ENCODE assay signal across 8 cellular contexts in the genomic region with DNA sequence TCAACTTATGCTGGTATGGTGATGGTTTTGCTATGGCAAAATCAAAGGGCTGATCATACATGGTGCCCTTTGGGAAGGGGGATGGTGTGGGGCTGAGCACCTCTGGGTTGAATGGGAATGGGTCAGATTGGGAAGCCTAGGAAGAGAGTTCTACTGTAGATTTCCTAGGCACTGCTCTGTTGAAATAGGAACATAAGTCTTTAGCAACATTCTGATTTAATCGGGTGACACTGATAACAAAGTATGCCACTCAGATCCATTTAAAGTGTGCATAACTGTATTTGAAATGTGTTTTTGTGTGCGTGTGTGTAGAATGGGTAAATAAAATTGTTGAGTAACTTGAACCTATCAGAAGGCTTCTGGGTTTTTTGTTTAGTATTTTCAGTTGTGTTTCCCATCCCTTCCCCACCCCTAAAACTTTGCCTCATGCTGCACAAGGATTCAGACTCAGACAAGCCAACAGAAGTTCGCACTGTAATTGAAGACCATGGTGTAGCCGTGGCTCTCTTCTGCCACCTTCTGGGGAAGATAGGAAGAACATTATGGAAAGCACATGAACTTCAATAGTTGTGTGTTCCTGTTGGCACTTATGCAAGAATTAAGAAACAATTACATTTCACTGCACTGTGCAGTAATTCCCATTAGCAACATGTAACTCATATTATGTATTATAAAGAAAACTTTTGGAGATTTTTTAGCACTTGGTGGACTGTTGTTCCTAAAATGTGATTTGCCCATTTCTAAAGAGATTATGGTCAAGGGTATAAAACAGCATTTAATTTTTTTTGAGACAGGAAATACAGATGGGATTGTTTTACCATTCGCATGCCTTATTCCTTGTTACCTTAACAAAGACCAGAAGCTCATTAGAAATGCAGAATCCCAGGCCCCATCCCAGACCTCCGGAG. TPM values are rescaled to one million over a fixed set of nuclear protein-coding genes. Genes with fewer than 3 reads are reported as not detected.
A peak's percentile ranks its signal among the peaks of the same experiment; 100 is the strongest.
DNase-seq lines count a peak whose midpoint lies in the region; ATAC-seq and TF ChIP-seq lines count a peak whose summit lies in the region.

No MANE protein-coding gene starts in this region.

- H3K27me3 Mint-ChIP-seq in activated CD4-positive, alpha-beta T cell treated with anti-CD3 and anti-CD28 coated beads, Interleukin-2, amount 10 ng/mL, durations not matched to agents 7 days and 5 days, result peaks cover 24% of the 10 kb centered on the region

- intact Hi-C loops in right lobe of liver (cut with DNase I), result no loop called here

- peaks cover 0 to 19% (median 2%) of the 10 kb centered on the region in 4 donors for H3K4me1 ChIP-seq in right lobe of liver

- ATAC-seq in HG03175 (IDR thresholded peaks at IDR 0.05; ENCODE audit: unreplicated experiment), result peak; percentile 83
- peak; percentile 89 to 95 (median 93) for ATAC-seq in right lobe of liver
- ATAC-seq in HG02970 (IDR thresholded peaks at IDR 0.05; ENCODE audit: low FRiP score, unreplicated experiment), result no peak

- no peaks in the 10 kb centered on the region for H3K27me3 ChIP-seq in right lobe of liver

- H3K36me3 ChIP-seq in right lobe of liver, result no peaks in the 10 kb centered on the region

- H3K4me1 Mint-ChIP-seq in activated CD4-positive, alpha-beta T cell treated with anti-CD3 and anti-CD28 coated beads, Interleukin-2, amount 10 ng/mL, durations not matched to agents 7 days and 5 days, result peaks cover 1% of the 10 kb centered on the region

- 26% methylated on average over 6 of the region's 6 CpGs for whole genome bisulfite sequencing in right lobe of liver (ENCODE audit: insufficient coverage, low coverage, low lambda C conversion rate, missing lambda C conversion rate)

- peaks cover 2% of the 10 kb centered on the region for H3K36me3 Mint-ChIP-seq in activated CD4-positive, alpha-beta T cell treated with anti-CD3 and anti-CD28 coated beads, Interleukin-2, amount 10 ng/mL, durations not matched to agents 7 days and 5 days (ENCODE audit: low read depth)

- no peak for TF ChIP-seq POLR2A in right lobe of liver (IDR thresholded peaks at IDR 0.05)

- no peak overlapping the region for H3K27ac Mint-ChIP-seq in activated CD4-positive, alpha-beta T cell treated with anti-CD3 and anti-CD28 coated beads, Interleukin-2, amount 10 ng/mL, durations not matched to agents 7 days and 5 days

- H3K4me3 Mint-ChIP-seq in activated CD4-positive, alpha-beta T cell treated with anti-CD3 and anti-CD28 coated beads, Interleukin-2, amount 10 ng/mL, durations not matched to agents 7 days and 5 days, result no peak overlapping the region

- H3K9me3 Mint-ChIP-seq in activated CD4-positive, alpha-beta T cell treated with anti-CD3 and anti-CD28 coated beads, Interleukin-2, amount 10 ng/mL, durations not matched to agents 7 days and 5 days, result no peaks in the 10 kb centered on the region

- CTCF ChIA-PET in activated CD4-positive, alpha-beta T cell treated with anti-CD3 and anti-CD28 coated beads, Interleukin-2, amount 10 ng/mL, durations not matched to agents 7 days and 5 days (lab: Charles Lee), result interaction anchor here (0.6 to 0.9 kb wide), 4 partner anchors 24 to 1009 kb away, joined by 3 to 4 read pairs (median 3); a partner anchor contains a TSS

- TF ChIP-seq CTCF in coronary artery (IDR thresholded peaks at IDR 0.05) (peak; percentile 66), right lobe of liver (IDR thresholded peaks at IDR 0.05) (peak; percentile 89 to 92 (median 90))

- H3K27ac ChIP-seq in coronary artery (peak overlapping the region in 1 of 2 donors; percentile 24), right lobe of liver (peak overlapping the region in 1 of 3 donors; percentile 12)

- peak; percentile 66 for DNase-seq in EL
- DNase-seq in NCI-H526 treated with DMSO at 0.1 percent for 48 hours (lab: John Stamatoyannopoulos, UW), result peak; percentile 3
- peak; percentile 81 for DNase-seq in activated CD4-positive, alpha-beta T cell treated with anti-CD3 and anti-CD28 coated beads, Interleukin-2, amount 10 ng/mL, durations not matched to agents 7 days and 5 days
- no peak for DNase-seq in coronary artery (ENCODE audit: low spot score)
- DNase-seq in right lobe of liver, result peak in 1 of 3 donors; percentile 73
- peak; percentile 47 for DNase-seq in stimulated activated CD8-positive, alpha-beta memory T cell treated with anti-CD3 and anti-CD28 coated beads, Interleukin-12 subunit alpha, Interleukin-12 subunit beta, amount 100 ng/mL, for 1 hour (ENCODE audit: low read depth)

- H3K4me3 ChIP-seq in coronary artery, result no peak overlapping the region
- H3K4me3 ChIP-seq in right lobe of liver, result no peak overlapping the region

- H3K9me3 ChIP-seq in right lobe of liver, result no peaks in the 10 kb centered on the region

- POLR2A ChIA-PET in activated CD4-positive, alpha-beta T cell treated with anti-CD3 and anti-CD28 coated beads, Interleukin-2, amount 10 ng/mL, durations not matched to agents 7 days and 5 days (lab: Charles Lee), result no interaction called here

RNA-seq across cellular contexts. Expression of a gene that starts 10.9 kb away (rescaled TPM):
- 1 to 10 TPM; 2.1 to 3.1 TPM for total RNA-seq in activated CD4-positive, alpha-beta T cell treated with anti-CD3 and anti-CD28 coated beads, Interleukin-2, amount 10 ng/mL, durations not matched to agents 7 days and 5 days
- total RNA-seq in right lobe of liver, result 100 to 1,000 TPM; 156 to 328 (median 226) TPM

RNA-seq across cellular contexts. Expression of a gene that starts 24.6 kb away (rescaled TPM):
- total RNA-seq in activated CD4-positive, alpha-beta T cell treated with anti-CD3 and anti-CD28 coated beads, Interleukin-2, amount 10 ng/mL, durations not matched to agents 7 days and 5 days, result 1 to 10 TPM; 2.1 to 2.5 TPM
- total RNA-seq in right lobe of liver, result 1 to 10 TPM; 2.9 to 6.1 (median 5.1) TPM

RNA-seq across cellular contexts. Expression of a gene that starts 26.3 kb away (rescaled TPM):
- total RNA-seq in activated CD4-positive, alpha-beta T cell treated with anti-CD3 and anti-CD28 coated beads, Interleukin-2, amount 10 ng/mL, durations not matched to agents 7 days and 5 days, result not detected
- total RNA-seq in right lobe of liver, result 1,000 to 10,000 TPM in 3 of 6 experiments, 100 to 1,000 TPM in 3; 746 to 1,325 (median 959) TPM

RNA-seq across cellular contexts. Expression of a gene that starts 26.7 kb away (rescaled TPM):
- 1 to 10 TPM; 7.3 TPM for total RNA-seq in activated CD4-positive, alpha-beta T cell treated with anti-CD3 and anti-CD28 coated beads, Interleukin-2, amount 10 ng/mL, durations not matched to agents 7 days and 5 days
- total RNA-seq in right lobe of liver, result 1 to 10 TPM; 3.0 to 4.8 (median 3.5) TPM

RNA-seq across cellular contexts. Expression of a gene that starts 45.2 kb away (rescaled TPM):
- total RNA-seq in activated CD4-positive, alpha-beta T cell treated with anti-CD3 and anti-CD28 coated beads, Interleukin-2, amount 10 ng/mL, durations not matched to agents 7 days and 5 days, result not detected
- total RNA-seq in right lobe of liver, result under 1 TPM; 0.27 to 0.68 (median 0.37) TPM

Comparison
In these comparisons a context has a peak if more than half of its experiments do, and no peak if none do; other contexts are left out.
1. RNA of a gene that starts 10.9 kb away (total RNA-seq): 156 to 328 TPM in right lobe of liver; 2.1 to 3.1 TPM in activated CD4-positive, alpha-beta T cell treated with anti-CD3 and anti-CD28 coated beads, Interleukin-2, amount 10 ng/mL, durations not matched to agents 7 days and 5 days; every median in the first group is over 10 times any median in the second.
2. RNA of a gene that starts 26.3 kb away (total RNA-seq): 746 to 1,325 TPM in right lobe of liver; not detected in activated CD4-positive, alpha-beta T cell treated with anti-CD3 and anti-CD28 coated beads, Interleukin-2, amount 10 ng/mL, durations not matched to agents 7 days and 5 days; every median in the first group is over 100 times any median in the second.